15 cellular contexts compared by ENCODE assay signal in genomic region chr1:114540202-114540601, GRCh38. TPM values are rescaled to one million over a fixed set of nuclear protein-coding genes. Genes with fewer than 3 reads are reported as not detected.
A peak's percentile ranks its signal among the peaks of the same experiment; 100 is the strongest.
DNase-seq lines count a peak whose midpoint lies in the region; ATAC-seq, FAIRE-seq and TF ChIP-seq lines count a peak whose summit lies in the region.
"Had no signal": no experiment of that assay in that cellular context is flagged by ENCODE, and none has a peak within 500 bp of the region (broad histone marks: within the 10 kb centered on the region; RNA-seq: fewer than 3 reads in every experiment).

No MANE protein-coding gene starts in this region.

- peak; percentile 42 for ATAC-seq in body of pancreas
- ATAC-seq: A549 had no signal

- no peak overlapping the region for H3K4me3 Mint-ChIP-seq in type B pancreatic cell
- H3K4me3 Mint-ChIP-seq: CD4-positive, alpha-beta memory T cell had no signal

- 12 to 13% methylated on average over 3 of the region's 3 CpGs for WGBS in body of pancreas, 2 donors
- 30% methylated on average over 3 of the region's 3 CpGs for WGBS in mammary epithelial cell (ENCODE audit: low coverage, missing lambda C conversion rate)

- BruUV-seq in mammary epithelial cell (replicated peaks; lab: Mats Ljungman, UMichigan), result no TSS peak

- H3K9ac ChIP-seq in mammary epithelial cell (ENCODE audit: insufficient read depth, low read length), result no peak overlapping the region

- H3K27me3 ChIP-seq in body of pancreas (no peaks in the 10 kb centered on the region), mammary epithelial cell (ENCODE audit: insufficient read depth, low read length) (no peaks in the 10 kb centered on the region)
- H3K27me3 ChIP-seq: BE2C had no signal

- peak overlapping the region; percentile 74 for H3K27ac Mint-ChIP-seq in type B pancreatic cell
- H3K27ac Mint-ChIP-seq: CD4-positive, alpha-beta memory T cell had no signal

- no peak overlapping the region for H3K4me2 ChIP-seq in mammary epithelial cell (ENCODE audit: insufficient read depth, low read depth, low read length)
- H3K4me2 ChIP-seq: A549 had no signal

- H3K27me3 Mint-ChIP-seq in type B pancreatic cell, result no peaks in the 10 kb centered on the region

- DNase-seq in EH (ENCODE audit: low read depth) (peak; percentile 3), HTR-8/SVneo (ENCODE audit: insufficient read length, low spot score) (peak; percentile 3), body of pancreas (no peak), type B pancreatic cell (ENCODE audit: extremely low spot score, unreplicated experiment) (no peak), NCI-H524 treated with DMSO at 0.1 percent for 48 hours (lab: John Stamatoyannopoulos, UW) (no peak), mammary epithelial cell (no peak)
- DNase-seq: BE2C; CD4-positive, alpha-beta memory T cell; COR-L47; DND-41; GF-D8; IMR-90 had no signal

- TF ChIP-seq CTCF in body of pancreas (IDR thresholded peaks at IDR 0.05), result no peak
- TF ChIP-seq CTCF in type B pancreatic cell (conservative IDR thresholded peaks at IDR 0.05), result no peak
- TF ChIP-seq CTCF in mammary epithelial cell (conservative IDR thresholded peaks at IDR 0.05 in 1 of 2, IDR thresholded peaks at IDR 0.05 in 1 of 2; ENCODE audit: extremely low read depth in 1 of 2, insufficient read depth in 1 of 2, low read depth in 1 of 2, low read length in 2 of 2), result no peak

- no peaks in the 10 kb centered on the region for H3K79me2 ChIP-seq in mammary epithelial cell (ENCODE audit: insufficient read depth, low read length)

- H3K4me3 ChIP-seq in body of pancreas (no peak overlapping the region), mammary epithelial cell (replicated peaks in 1 of 3; ENCODE audit: insufficient read depth in 1 of 3, low read depth in 2 of 3, low read length in 3 of 3) (no peak overlapping the region)
- H3K4me3 ChIP-seq: A549, HAP-1 had no signal

- no peak for TF ChIP-seq POLR2A in body of pancreas (IDR thresholded peaks at IDR 0.05)

- in situ Hi-C loops in mammary epithelial cell (cut with MboI; ENCODE audit: low sequenced_read_pairs in 2 of 2), result no loop called here

- no peaks in the 10 kb centered on the region for H3K9me3 ChIP-seq in body of pancreas
- no peaks in the 10 kb centered on the region for H3K9me3 ChIP-seq in mammary epithelial cell (replicated peaks; ENCODE audit: insufficient read depth, low read length)
- H3K9me3 ChIP-seq: A549, BE2C, HAP-1 had no signal

- H3K4me1 ChIP-seq in body of pancreas (peaks cover 8% of the 10 kb centered on the region), mammary epithelial cell (ENCODE audit: insufficient read depth, low read length) (no peaks in the 10 kb centered on the region)
- H3K4me1 ChIP-seq: A549, BE2C had no signal

- H3K36me3 ChIP-seq in body of pancreas (replicated peaks in 1 of 2; ENCODE audit: insufficient read depth in 1 of 2, low read depth in 2 of 2), result no peaks in the 10 kb centered on the region
- no peaks in the 10 kb centered on the region for H3K36me3 ChIP-seq in mammary epithelial cell (ENCODE audit: insufficient read depth, low read length)
- H3K36me3 ChIP-seq: BE2C, HAP-1 had no signal

- no peaks in the 10 kb centered on the region for H4K20me1 ChIP-seq in mammary epithelial cell (ENCODE audit: insufficient read depth, low read length)

- intact Hi-C loops in body of pancreas (cut with DNase I) (no loop called here), mammary epithelial cell (cut with micrococcal nuclease) (no loop called here)

- H3K4me1 Mint-ChIP-seq in type B pancreatic cell (ENCODE audit: unreplicated experiment), result no peaks in the 10 kb centered on the region
- H3K4me1 Mint-ChIP-seq: CD4-positive, alpha-beta memory T cell had no signal

- dilution Hi-C loops in mammary epithelial cell (cut with HindIII; ENCODE audit: low sequenced_read_pairs), result no loop called here

- H2AFZ ChIP-seq in mammary epithelial cell (ENCODE audit: low read depth, low read length), result no peak overlapping the region

- H3K27ac ChIP-seq in body of pancreas (no peak overlapping the region), mammary epithelial cell (ENCODE audit: insufficient read depth, low read depth, low read length) (no peak overlapping the region)
- H3K27ac ChIP-seq: A549 had no signal

- no peak for FAIRE-seq in HTR-8/SVneo (lab: Jason Lieb, UNC)
- FAIRE-seq: A549, H1 had no signal

- H3K36me3 Mint-ChIP-seq in type B pancreatic cell, result no peaks in the 10 kb centered on the region
- H3K36me3 Mint-ChIP-seq: CD4-positive, alpha-beta memory T cell had no signal

- CTCF ChIA-PET in mammary epithelial cell (lab: Charles Lee; ENCODE audit: low non-redundant PET), result no interaction called here

- peaks cover 7% of the 10 kb centered on the region for H3K9me3 Mint-ChIP-seq in type B pancreatic cell
- H3K9me3 Mint-ChIP-seq: CD4-positive, alpha-beta memory T cell had no signal

RNA-seq across cellular contexts. Expression of gene TRIM33, which starts 29.2 kb away (rescaled TPM):
- total RNA-seq in body of pancreas, result 10 to 100 TPM; 27.5 to 32.3 TPM
- 45.8 and 46.6 TPM in 2 replicates for total RNA-seq in type B pancreatic cell (ENCODE audit: low replicate concordance)
- 10 to 100 TPM; 32.8 to 43.8 TPM for total RNA-seq in mammary epithelial cell
- polyA plus RNA-seq in mammary epithelial cell, result 16.4 TPM
- 36.0 TPM for polyA minus RNA-seq in mammary epithelial cell

RNA-seq across cellular contexts. Expression of gene BCAS2, which starts 41.2 kb away (rescaled TPM):
- total RNA-seq in body of pancreas (10 to 100 TPM; 15.3 to 20.8 TPM), type B pancreatic cell (ENCODE audit: low replicate concordance) (42.2 and 45.5 TPM in 2 replicates), mammary epithelial cell (10 to 100 TPM; 30.2 to 46.5 TPM)
- 24.6 TPM for polyA plus RNA-seq in mammary epithelial cell
- 15.0 TPM for polyA minus RNA-seq in mammary epithelial cell

Comparison
In these comparisons a context has a peak if more than half of its experiments do, and no peak if none do; other contexts are left out.
1. DNase-seq: peak in EH (single experiment) and HTR-8/SVneo (single experiment); none in body of pancreas (0 of 4), type B pancreatic cell (single experiment), NCI-H524 treated with DMSO at 0.1 percent for 48 hours (single experiment) and mammary epithelial cell (single experiment).